7 cellular contexts compared by ENCODE assay signal in the genomic region with DNA sequence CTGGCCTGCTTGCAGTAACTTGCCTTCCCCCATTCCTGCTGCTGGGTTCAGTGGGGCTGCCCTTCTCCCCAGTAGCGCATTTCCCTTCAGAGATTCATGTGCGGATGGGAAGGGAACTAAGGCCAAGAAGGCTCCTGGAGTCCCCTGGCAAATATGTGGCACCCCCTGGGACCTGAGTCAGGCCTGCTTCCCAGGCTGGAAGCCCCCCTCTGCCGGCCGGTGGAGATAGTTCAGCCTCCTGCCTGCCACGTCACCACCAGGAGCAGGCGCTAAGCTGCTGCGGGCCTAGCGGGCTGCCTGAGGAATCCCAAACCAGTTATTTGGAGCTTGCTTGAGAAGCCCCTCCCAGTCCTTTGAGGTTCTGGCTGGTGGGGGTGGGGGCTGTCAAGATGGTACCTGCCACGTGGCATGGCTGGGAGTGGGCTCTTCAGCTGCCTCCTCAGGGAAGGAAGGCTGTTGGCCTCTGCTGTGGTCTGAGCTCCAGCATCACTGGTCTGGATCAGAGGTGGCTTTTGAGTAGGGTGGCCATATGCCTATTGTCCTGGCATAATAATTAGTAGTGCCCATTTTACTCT. TPM values are rescaled to one million over a fixed set of nuclear protein-coding genes. Genes with fewer than 3 reads are reported as not detected.
DNase-seq lines count a peak whose midpoint lies in the region; TF ChIP-seq lines count a peak whose summit lies in the region.

No MANE protein-coding gene starts in this region.

- 22 to 49% (median 40%) methylated on average over 9 of the region's 9 CpGs for WGBS in adipose tissue, 3 donors
- 13% methylated on average over 9 of the region's 9 CpGs for WGBS in hepatocyte (ENCODE audit: low lambda C conversion rate, missing lambda C conversion rate)

- H3K4me3 ChIP-seq in hepatocyte: peak overlapping the region; percentile 89
- peak overlapping the region; percentile 99 for H3K4me3 ChIP-seq in skeletal muscle cell (ENCODE audit: low read depth, low read length)

- DNase-seq in HT1080 (ENCODE audit: low read depth): peak; percentile 86
- DNase-seq in hepatocyte (ENCODE audit: low spot score): peak; percentile 90
- peak; percentile 92 for DNase-seq in skeletal muscle cell (ENCODE audit: low read depth)
- no peak for DNase-seq in NAMALWA (ENCODE audit: low spot score)
- no peak for DNase-seq in NCI-H128 (lab: John Stamatoyannopoulos, UW; ENCODE audit: unreplicated experiment)
- no peak for DNase-seq in UCSD-AML1 (lab: John Stamatoyannopoulos, UW; ENCODE audit: unreplicated experiment)

- H3K9me3 ChIP-seq in hepatocyte (ENCODE audit: low read depth): no peaks in the 10 kb centered on the region

- H4K20me1 ChIP-seq in hepatocyte (ENCODE audit: insufficient read depth, poor library complexity, severe bottlenecking): peaks cover 44% of the 10 kb centered on the region

- TF ChIP-seq CTCF in hepatocyte (IDR thresholded peaks at IDR 0.05; ENCODE audit: poor library complexity): peak; percentile 50

- H3K4me2 ChIP-seq in hepatocyte: peak overlapping the region; percentile 92

- peaks cover 65% of the 10 kb centered on the region for H3K79me2 ChIP-seq in hepatocyte

- peaks cover 42% of the 10 kb centered on the region for H3K4me1 ChIP-seq in hepatocyte (ENCODE audit: insufficient read depth)

- no peaks in the 10 kb centered on the region for H3K9me2 ChIP-seq in hepatocyte (replicated peaks; ENCODE audit: insufficient read depth)

- no peaks in the 10 kb centered on the region for H3K27me3 ChIP-seq in hepatocyte

- no peak overlapping the region for H2AFZ ChIP-seq in hepatocyte

- H3K27ac ChIP-seq in adipose tissue (ENCODE audit: low read depth, low read length): peak overlapping the region; percentile 31
- H3K27ac ChIP-seq in hepatocyte: peak overlapping the region; percentile 99

- no peaks in the 10 kb centered on the region for H3K36me3 ChIP-seq in hepatocyte (replicated peaks; ENCODE audit: insufficient read depth, low read depth)

RNA-seq across cellular contexts. Expression of a gene that starts 2.0 kb away (rescaled TPM):
- total RNA-seq in HT1080 (2014; rRNA removed; shearing (Covaris generic)): 241 and 271 TPM in 2 replicates
- 297 and 311 TPM in 2 replicates for polyA plus RNA-seq in HT1080 (2015; cell fraction: cytosol; rRNA removed)
- 623 and 661 TPM in 2 replicates for polyA plus RNA-seq in HT1080 (2015; cell fraction: nucleus; rRNA removed)
- polyA plus RNA-seq in adipose tissue (100 to 1,000 TPM in 2 of 3 donors, 10 to 100 TPM in 1; 54.8 to 299 (median 110) TPM), hepatocyte (479 and 492 TPM in 2 replicates)
- 709 and 805 TPM in 2 replicates for total RNA-seq in hepatocyte

RNA-seq across cellular contexts. Expression of a gene that starts 38.3 kb away (rescaled TPM):
- 47.3 and 53.2 TPM in 2 replicates for total RNA-seq in HT1080 (2014; rRNA removed; shearing (Covaris generic))
- polyA plus RNA-seq in HT1080 (2015; cell fraction: cytosol; rRNA removed): 26.4 and 30.4 TPM in 2 replicates
- polyA plus RNA-seq in HT1080 (2015; cell fraction: nucleus; rRNA removed): 64.1 and 87.2 TPM in 2 replicates
- polyA plus RNA-seq in adipose tissue: 10 to 100 TPM; 25.6 to 49.8 (median 34.1) TPM
- total RNA-seq in hepatocyte: 5.2 and 7.3 TPM in 2 replicates
- 6.3 and 8.9 TPM in 2 replicates for polyA plus RNA-seq in hepatocyte

Comparison
In these comparisons a context has a peak if more than half of its experiments do, and no peak if none do; other contexts are left out.
1. DNase-seq: peak in HT1080 (single experiment), hepatocyte (single experiment) and skeletal muscle cell (single experiment); none in NAMALWA (single experiment), NCI-H128 (single experiment) and UCSD-AML1 (single experiment).